Comparison of ENCODE assay signal across 7 cellular contexts in the genomic region with DNA sequence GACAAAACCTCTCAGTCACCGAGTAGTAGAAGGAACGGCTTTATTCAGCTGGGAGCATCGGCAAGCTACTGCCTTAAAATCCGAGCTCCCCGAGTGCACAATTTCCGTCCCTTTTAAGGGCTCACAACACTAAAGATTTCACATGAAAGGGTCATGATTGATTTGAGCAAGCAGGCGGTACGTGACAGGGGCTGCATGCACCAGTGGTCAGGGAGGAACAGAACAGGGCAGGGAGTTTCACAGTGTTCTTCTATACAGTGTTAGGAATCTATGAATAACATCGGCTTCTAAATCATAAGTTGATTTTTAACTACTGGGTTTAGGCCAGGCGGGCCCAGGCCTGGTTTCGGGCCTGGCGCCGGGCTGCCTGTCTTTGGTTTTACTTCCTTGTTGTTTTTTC.
DNase-seq lines count a peak whose midpoint lies in the region; ATAC-seq, FAIRE-seq and TF ChIP-seq lines count a peak whose summit lies in the region.
"Not testable (repeated sequence)": the region's sequence is repeated elsewhere in the genome, so short reads cannot be mapped to it uniquely, and the experiment has no call there.

No MANE protein-coding gene starts in this region.

- H3K23ac ChIP-seq in mesenchymal stem cell (ENCODE audit: low read length in 2 of 2), result not testable (repeated sequence)

- H3K36me3 Mint-ChIP-seq in Calu3 (ENCODE audit: insufficient read depth, unreplicated experiment); nephron (ENCODE audit: low read depth): not testable (repeated sequence)

- not testable (repeated sequence) for H3K4me3 ChIP-seq in body of pancreas; mesenchymal stem cell (ENCODE audit: insufficient read depth in 1 of 2, low read depth in 1 of 2, low read length in 2 of 2)

- not testable (repeated sequence) for H3K9ac ChIP-seq in mesenchymal stem cell (ENCODE audit: low read length)

- H3K4me3 Mint-ChIP-seq in Calu3 (ENCODE audit: low read depth, unreplicated experiment), result peak overlapping the region; percentile 44
- not testable (repeated sequence) for H3K4me3 Mint-ChIP-seq in nephron

- H3K27me3 ChIP-seq in body of pancreas, result not testable (repeated sequence)
- H3K27me3 ChIP-seq in mesenchymal stem cell (ENCODE audit: control insufficient read depth in 1 of 2, insufficient read depth in 1 of 2, low read length in 2 of 2), result peaks cover 0 to 15% of the 10 kb centered on the region in 2 experiments

- not testable (repeated sequence) for TF ChIP-seq POLR2A in body of pancreas (IDR thresholded peaks at IDR 0.05)

- WGBS in body of pancreas, 2 donors, result 62 to 73% methylated on average over 11 to 13 of the region's 13 CpGs
- 100% methylated on average over 4 of the region's 13 CpGs for WGBS in mesenchymal stem cell

- not testable (repeated sequence) for H2BK120ac ChIP-seq in mesenchymal stem cell (ENCODE audit: low read depth, low read length)

- H2AK5ac ChIP-seq in mesenchymal stem cell (ENCODE audit: low read length, severe bottlenecking), result not testable (repeated sequence)

- not testable (repeated sequence) for H3K4ac ChIP-seq in mesenchymal stem cell (ENCODE audit: low read depth in 1 of 2, low read length in 2 of 2)

- H3K18ac ChIP-seq in mesenchymal stem cell (ENCODE audit: low read depth in 1 of 2, low read length in 2 of 2), result not testable (repeated sequence)

- not testable (repeated sequence) for H4K8ac ChIP-seq in mesenchymal stem cell (ENCODE audit: low read length)

- peaks cover 27% of the 10 kb centered on the region for H3K4me1 ChIP-seq in body of pancreas
- H3K4me1 ChIP-seq in mesenchymal stem cell (ENCODE audit: control insufficient read depth, insufficient read depth, low read depth, low read length), result peaks cover 14% of the 10 kb centered on the region

- not testable (repeated sequence) for H3K14ac ChIP-seq in mesenchymal stem cell (ENCODE audit: low read length in 2 of 2)

- peak; percentile 98 for FAIRE-seq in RCC 7860 (lab: Jason Lieb, UNC)

- not testable (repeated sequence) for H4K91ac ChIP-seq in mesenchymal stem cell (ENCODE audit: low read length)

- H3K4me2 ChIP-seq in mesenchymal stem cell (ENCODE audit: low read length, poor library complexity, severe bottlenecking), result not testable (repeated sequence)

- BruUV-seq in Calu3 (replicated peaks; lab: Mats Ljungman, UMichigan), result not testable (repeated sequence)

- DNase-seq in Calu3, mesenchymal stem cell: not testable (repeated sequence)
- DNase-seq in RCC 7860 (ENCODE audit: low spot score) (peak; percentile 82), body of pancreas (peak in 3 of 4 donors; percentile 17 to 44 (median 22)), kidney glomerular epithelial cell (lab: John Stamatoyannopoulos, UW) (peak; percentile 62), renal cortical epithelial cell (ENCODE audit: low read depth) (peak; percentile 89)

- not testable (repeated sequence) for H2BK15ac ChIP-seq in mesenchymal stem cell (ENCODE audit: low read depth, poor library complexity, severe bottlenecking)

- H2BK12ac ChIP-seq in mesenchymal stem cell (ENCODE audit: low read length in 2 of 2), result not testable (repeated sequence)

- not testable (repeated sequence) for H2BK5ac ChIP-seq in mesenchymal stem cell (ENCODE audit: low read depth, low read length, poor library complexity, severe bottlenecking)

- H3K36me3 ChIP-seq in body of pancreas (replicated peaks in 1 of 2; ENCODE audit: insufficient read depth in 1 of 2, low read depth in 2 of 2); mesenchymal stem cell (ENCODE audit: control insufficient read depth in 1 of 2, insufficient read depth in 2 of 2, low read depth in 1 of 2, low read length in 2 of 2): not testable (repeated sequence)

- peaks cover 27% of the 10 kb centered on the region for H3K4me1 Mint-ChIP-seq in Calu3 (ENCODE audit: low read depth, unreplicated experiment)
- not testable (repeated sequence) for H3K4me1 Mint-ChIP-seq in nephron

- peak overlapping the region in 3 of 4 donors; percentile 10 to 52 (median 40) for H3K27ac ChIP-seq in body of pancreas
- peak overlapping the region; percentile 76 for H3K27ac ChIP-seq in mesenchymal stem cell (ENCODE audit: low read length, poor library complexity, severe bottlenecking)

- H3K27ac Mint-ChIP-seq in Calu3 (ENCODE audit: unreplicated experiment), result not testable (repeated sequence)
- H3K27ac Mint-ChIP-seq in nephron, result peak overlapping the region in 2 of 3 experiments; percentile 28 to 36

- ATAC-seq in body of pancreas, result not testable (repeated sequence)

- H3K9me3 Mint-ChIP-seq in Calu3 (ENCODE audit: low read depth, unreplicated experiment); nephron: not testable (repeated sequence)

- intact Hi-C loops in Calu3 (cut with micrococcal nuclease; ENCODE audit: unreplicated experiment); body of pancreas (cut with DNase I): not testable (repeated sequence)

- not testable (repeated sequence) for H2AFZ ChIP-seq in mesenchymal stem cell (ENCODE audit: low read depth, low read length)

- not testable (repeated sequence) for H3K79me1 ChIP-seq in mesenchymal stem cell (replicated peaks; ENCODE audit: low read length, poor library complexity, severe bottlenecking)

- not testable (repeated sequence) for H3K9me3 ChIP-seq in body of pancreas; mesenchymal stem cell (ENCODE audit: control insufficient read depth, low read length)

- TF ChIP-seq CTCF in Calu3 (IDR thresholded peaks at IDR 0.05; ENCODE audit: unreplicated experiment); body of pancreas (IDR thresholded peaks at IDR 0.05); nephron (IDR thresholded peaks at IDR 0.05; ENCODE audit: unreplicated experiment in 3 of 3): not testable (repeated sequence)

- CTCF ChIA-PET in Calu3 (lab: Charles Lee), result not testable (repeated sequence)

- not testable (repeated sequence) for H3K27me3 Mint-ChIP-seq in Calu3 (ENCODE audit: unreplicated experiment); nephron (ENCODE audit: low read depth)
